ENCODE assay signal across 8 cellular contexts in genomic region chr3:71389911-71390573, GRCh38.
DNase-seq lines count a peak whose midpoint lies in the region; ATAC-seq, FAIRE-seq and TF ChIP-seq lines count a peak whose summit lies in the region.

No MANE protein-coding gene starts in this region.

- in situ Hi-C loops in GM23248 (cut with MboI) = no loop called here

- intact Hi-C loops in testis (cut with DNase I; ENCODE audit: low total_unique reads) = no loop called here

- H3K27ac ChIP-seq in GM23248 (no peak overlapping the region), OCI-LY1 (ENCODE audit: low read depth, low read length, poor library complexity, severe bottlenecking) (peak overlapping the region; percentile 92), liver (ENCODE audit: low read depth in 1 of 2, low read length in 2 of 2) (peak overlapping the region in 1 of 2 donors; percentile 3), testis (no peak overlapping the region)

- H2AFZ ChIP-seq in GM23248 (no peak overlapping the region), OCI-LY1 (ENCODE audit: low read length) (no peak overlapping the region)

- peak; percentile 83 for FAIRE-seq in bronchial epithelial cell (lab: Jason Lieb, UNC)

- no peaks in the 10 kb centered on the region for H3K27me3 ChIP-seq in GM23248 (replicated peaks; ENCODE audit: insufficient read depth)
- H3K27me3 ChIP-seq in OCI-LY1 (ENCODE audit: insufficient read depth, low read length) = no peaks in the 10 kb centered on the region
- no peaks in the 10 kb centered on the region for H3K27me3 ChIP-seq in bronchial epithelial cell (ENCODE audit: control insufficient read depth, insufficient read depth, low read length)
- no peaks in the 10 kb centered on the region for H3K27me3 ChIP-seq in liver (ENCODE audit: control insufficient read depth in 4 of 4, insufficient read depth in 4 of 4, low read length in 3 of 4)
- no peaks in the 10 kb centered on the region for H3K27me3 ChIP-seq in testis

- H3K4me1 ChIP-seq in GM23248 (ENCODE audit: insufficient read depth) (peaks cover 15% of the 10 kb centered on the region; the same call in 1 of the 2 replicates), OCI-LY1 (ENCODE audit: insufficient read depth, low read length, severe bottlenecking) (peaks cover 72% of the 10 kb centered on the region), liver (ENCODE audit: control insufficient read depth in 4 of 4, insufficient read depth in 4 of 4, low read length in 3 of 4) (peaks cover 0 to 17% (median 11%) of the 10 kb centered on the region in 4 donors), testis (no peaks in the 10 kb centered on the region)

- no peaks in the 10 kb centered on the region for H3K9me2 ChIP-seq in GM23248 (ENCODE audit: insufficient read depth)
- H3K9me2 ChIP-seq in OCI-LY1 (ENCODE audit: low read depth, low read length) = no peaks in the 10 kb centered on the region

- H3F3A ChIP-seq in GM23248 (ENCODE audit: insufficient read depth) (no peaks in the 10 kb centered on the region), OCI-LY1 (ENCODE audit: insufficient read depth, low read length) (no peaks in the 10 kb centered on the region)

- H3K36me3 ChIP-seq in GM23248 (ENCODE audit: low read depth) = no peaks in the 10 kb centered on the region
- no peaks in the 10 kb centered on the region for H3K36me3 ChIP-seq in OCI-LY1 (ENCODE audit: insufficient read depth, low read length)
- no peaks in the 10 kb centered on the region for H3K36me3 ChIP-seq in bronchial epithelial cell (ENCODE audit: control insufficient read depth, insufficient read depth, low read length)
- no peaks in the 10 kb centered on the region for H3K36me3 ChIP-seq in liver (ENCODE audit: control insufficient read depth in 4 of 4, insufficient read depth in 3 of 4, low read depth in 1 of 4, low read length in 3 of 4)
- H3K36me3 ChIP-seq in testis (ENCODE audit: low read depth, missing control alignments) = no peaks in the 10 kb centered on the region

- DNase-seq in GM23248 (peak; percentile 32), bronchial epithelial cell (ENCODE audit: low read depth) (peak; percentile 44), testis (peak; percentile 26), AG20443 (ENCODE audit: low spot score) (no peak)

- H3K9me3 ChIP-seq in GM23248 (ENCODE audit: low read depth) (no peaks in the 10 kb centered on the region), OCI-LY1 (ENCODE audit: low read length) (no peaks in the 10 kb centered on the region), liver (ENCODE audit: control insufficient read depth in 4 of 4, low read length in 3 of 4) (no peaks in the 10 kb centered on the region), testis (no peaks in the 10 kb centered on the region)

- no peak overlapping the region for H3K9ac ChIP-seq in GM23248
- peak overlapping the region; percentile 41; the same call in 1 of the 2 replicates for H3K9ac ChIP-seq in OCI-LY1 (ENCODE audit: low read length)
- H3K9ac ChIP-seq in liver (ENCODE audit: low read depth in 1 of 2, low read length in 2 of 2) = no peak overlapping the region

- TF ChIP-seq RAD21 in liver (IDR thresholded peaks at IDR 0.05) = peak; percentile 36 to 62

- H4K20me1 ChIP-seq in GM23248 (ENCODE audit: insufficient read depth) (0 out of 2 replicates have a peak, but pooled peaks cover 3% of the 10 kb centered on the region), OCI-LY1 (ENCODE audit: insufficient read depth, low read length) (no peaks in the 10 kb centered on the region)

- H3K4me2 ChIP-seq in GM23248 (ENCODE audit: unreplicated experiment) (peak overlapping the region; percentile 7), OCI-LY1 (ENCODE audit: low read length) (peak overlapping the region; percentile 67)

- TF ChIP-seq CTCF in OCI-LY1 (IDR thresholded peaks at IDR 0.05; ENCODE audit: low read length) (no peak), bronchial epithelial cell (IDR thresholded peaks at IDR 0.05; ENCODE audit: insufficient read depth, low read length, severe bottlenecking) (no peak), liver (IDR thresholded peaks at IDR 0.05; ENCODE audit: low read depth, low read length, missing input control) (no peak), testis (IDR thresholded peaks at IDR 0.05) (no peak)

- H3K4me3 ChIP-seq in GM23248 = no peak overlapping the region
- peak overlapping the region; percentile 44 for H3K4me3 ChIP-seq in OCI-LY1 (ENCODE audit: low read depth, low read length, poor library complexity, severe bottlenecking)
- H3K4me3 ChIP-seq in bronchial epithelial cell (ENCODE audit: low read depth, low read length) = no peak overlapping the region
- H3K4me3 ChIP-seq in liver (ENCODE audit: low read depth in 1 of 3, low read length in 3 of 3) = no peak overlapping the region
- no peak overlapping the region for H3K4me3 ChIP-seq in testis

- TF ChIP-seq POLR2A in testis (IDR thresholded peaks at IDR 0.05) = no peak

- H3K79me2 ChIP-seq in GM23248 (ENCODE audit: insufficient read depth) = peaks cover 40% of the 10 kb centered on the region
- peaks cover 58% of the 10 kb centered on the region for H3K79me2 ChIP-seq in OCI-LY1 (ENCODE audit: insufficient read depth, low read length)

- ATAC-seq in HG03460 (IDR thresholded peaks at IDR 0.05; ENCODE audit: unreplicated experiment) (no peak), HG02798 (IDR thresholded peaks at IDR 0.05; ENCODE audit: poor library complexity, unreplicated experiment) (no peak)

- WGBS in GM23248 (ENCODE audit: low coverage in 1 of 2, low lambda C conversion rate in 2 of 2, missing lambda C conversion rate in 2 of 2), 2 experiments = 68 to 80% methylated on average over 9 of the region's 9 CpGs
- WGBS in liver = 19% methylated on average over 9 of the region's 9 CpGs
- 48 to 54% methylated on average over 9 of the region's 9 CpGs for WGBS in testis, 2 donors

TF ChIP-seq in liver, 16 proteins besides CTCF, POLR2A, EP300 and RAD21:
- TF ChIP-seq ZBTB33 (IDR thresholded peaks at IDR 0.05) (peak; percentile 31), MAX (IDR thresholded peaks at IDR 0.05) (no peak), JUND (IDR thresholded peaks at IDR 0.05) (peak in 1 of 2 donors; percentile 15), REST (IDR thresholded peaks at IDR 0.05) (no peak), HNF4G (IDR thresholded peaks at IDR 0.05) (no peak), EGR1 (IDR thresholded peaks at IDR 0.05; ENCODE audit: low read depth in 2 of 2) (no peak), NR2F2 (IDR thresholded peaks at IDR 0.05) (no peak), FOXA1 (IDR thresholded peaks at IDR 0.05) (peak; percentile 9), SP1 (IDR thresholded peaks at IDR 0.05) (no peak), GABPA (IDR thresholded peaks at IDR 0.05 in 1 of 2, conservative IDR thresholded peaks at IDR 0.05 in 1 of 2) (no peak), ATF3 (IDR thresholded peaks at IDR 0.05) (no peak), FOXA2 (IDR thresholded peaks at IDR 0.05) (peak; percentile 26), HNF4A (conservative IDR thresholded peaks at IDR 0.05) (peak; percentile 26 to 40), TAF1 (conservative IDR thresholded peaks at IDR 0.05) (no peak), YY1 (IDR thresholded peaks at IDR 0.05) (peak; percentile 40), RXRA (IDR thresholded peaks at IDR 0.05) (no peak)
